Comparison of ENCODE assay signal across 1 cellular context in the genomic region with DNA sequence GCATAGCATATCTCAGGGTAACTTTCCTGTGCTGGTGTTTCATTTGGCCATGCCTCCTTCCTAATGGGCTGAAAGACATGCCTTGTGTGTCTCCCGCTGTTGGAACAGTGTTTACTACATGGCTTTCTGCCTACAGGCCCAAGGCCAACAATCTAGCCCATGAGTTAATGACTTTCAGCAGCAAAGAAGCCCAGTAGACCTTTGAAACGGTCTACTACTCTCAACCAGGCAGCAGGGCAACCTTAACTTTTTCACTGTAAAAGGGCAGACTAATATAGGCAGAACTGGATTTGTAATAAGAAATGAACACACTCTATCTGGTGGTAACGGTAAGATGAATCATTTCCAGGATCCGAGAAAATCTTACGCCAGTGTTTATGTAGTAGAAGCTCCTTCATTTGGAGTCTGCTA.
TF ChIP-seq lines count a peak whose summit lies in the region.

No MANE protein-coding gene starts in this region.

TF ChIP-seq in endothelial cell of umbilical vein, 7 proteins besides CTCF, POLR2A, EP300 and RAD21:
- TF ChIP-seq EZH2 (IDR thresholded peaks at IDR 0.05; ENCODE audit: borderline replicate concordance, low read depth, low read length, severe bottlenecking) (no peak), FOS (IDR thresholded peaks at IDR 0.05; ENCODE audit: borderline replicate concordance, insufficient read depth, low read length) (no peak), JUN (IDR thresholded peaks at IDR 0.05; ENCODE audit: borderline replicate concordance, insufficient read depth, insufficient read length, low read depth) (no peak), GATA2 (IDR thresholded peaks at IDR 0.05; ENCODE audit: insufficient read depth, insufficient read length, low read depth, low read length) (no peak), MYC (IDR thresholded peaks at IDR 0.05; ENCODE audit: low read depth, low read length) (no peak), POLR2AphosphoS5 (IDR thresholded peaks at IDR 0.05; ENCODE audit: insufficient read depth, low read depth, low read length) (no peak)
